In the genomic region with DNA sequence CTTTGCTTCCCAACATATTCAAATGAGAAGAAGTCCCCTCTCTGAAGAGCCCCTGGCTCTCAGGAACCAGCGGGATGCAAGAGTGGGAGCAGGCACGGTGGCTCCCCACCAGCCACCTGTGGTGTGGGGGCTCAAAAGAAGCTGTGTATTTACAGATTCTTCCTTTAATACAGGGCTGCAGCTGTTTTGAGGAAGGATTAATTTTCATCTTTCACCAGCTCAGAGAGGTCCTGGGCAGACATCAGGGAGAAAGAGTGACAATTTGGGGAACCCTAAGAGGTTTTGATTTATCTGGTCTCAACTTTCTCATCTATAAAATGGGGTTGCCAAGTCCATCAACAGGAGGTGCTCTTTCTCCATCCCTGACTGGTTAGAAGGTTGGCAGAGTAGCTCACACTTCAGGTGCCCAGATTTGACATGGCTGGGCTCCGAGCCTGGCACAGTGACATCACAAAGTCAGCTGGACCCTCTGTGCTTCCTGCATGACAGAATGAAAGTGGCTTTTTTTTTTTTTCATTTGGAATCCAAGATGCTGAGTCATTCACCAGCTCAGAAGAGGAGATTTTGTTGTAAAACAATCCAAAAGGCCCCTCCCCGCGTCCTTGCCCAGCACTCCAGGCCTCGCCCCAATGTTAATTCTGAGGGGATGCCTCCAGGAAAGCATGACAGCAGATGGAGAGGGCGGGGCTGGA, we compare ENCODE assay signal across 9 cellular contexts. TPM values are rescaled to one million over a fixed set of nuclear protein-coding genes. Genes with fewer than 3 reads are reported as not detected.
DNase-seq lines count a peak whose midpoint lies in the region; ATAC-seq and TF ChIP-seq lines count a peak whose summit lies in the region.
"Had no signal": no experiment of that assay in that cellular context is flagged by ENCODE, and none has a peak within 500 bp of the region (broad histone marks: within the 10 kb centered on the region; RNA-seq: fewer than 3 reads in every experiment).

No MANE protein-coding gene starts in this region.

- peaks cover 25% of the 10 kb centered on the region for H3K4me1 Mint-ChIP-seq in osteocyte (ENCODE audit: unreplicated experiment)
- no peaks in the 10 kb centered on the region for H3K4me1 Mint-ChIP-seq in stimulated activated naive CD8-positive, alpha-beta T cell treated with anti-CD3 and anti-CD28 coated beads, Interleukin-15, amount 100 ng/mL, for 72 hours

- DNase-seq in GM12864 (ENCODE audit: low read depth) (no peak), NCI-H2029 treated with DMSO at 0.1 percent for 48 hours (lab: John Stamatoyannopoulos, UW) (peak; percentile 37), dedifferentiated amniotic fluid mesenchymal stem cell (ENCODE audit: extremely low spot score) (peak; percentile 95), osteocyte (ENCODE audit: extremely low spot score, unreplicated experiment) (no peak), NCI-H187 treated with DMSO at 0.1 percent for 48 hours (lab: John Stamatoyannopoulos, UW) (no peak), D341Med (ENCODE audit: low spot score) (no peak)
- no peak for DNase-seq in stimulated activated naive CD8-positive, alpha-beta T cell treated with anti-CD3 and anti-CD28 coated beads, Interleukin-15, amount 100 ng/mL, for 72 hours
- no peak for DNase-seq in central memory CD4-positive, alpha-beta T cell
- DNase-seq: NCI-H774 had no signal

- H3K27me3 Mint-ChIP-seq in osteocyte (ENCODE audit: unreplicated experiment): no peaks in the 10 kb centered on the region
- peaks cover 38% of the 10 kb centered on the region for H3K27me3 Mint-ChIP-seq in stimulated activated naive CD8-positive, alpha-beta T cell treated with anti-CD3 and anti-CD28 coated beads, Interleukin-15, amount 100 ng/mL, for 72 hours

- H3K9me3 Mint-ChIP-seq in osteocyte (ENCODE audit: unreplicated experiment): no peaks in the 10 kb centered on the region
- H3K9me3 Mint-ChIP-seq in stimulated activated naive CD8-positive, alpha-beta T cell treated with anti-CD3 and anti-CD28 coated beads, Interleukin-15, amount 100 ng/mL, for 72 hours: no peaks in the 10 kb centered on the region

- H3K36me3 Mint-ChIP-seq in osteocyte (ENCODE audit: unreplicated experiment): no peaks in the 10 kb centered on the region

- peak overlapping the region; percentile 89 for H3K27ac Mint-ChIP-seq in osteocyte (ENCODE audit: unreplicated experiment)
- H3K27ac Mint-ChIP-seq in stimulated activated naive CD8-positive, alpha-beta T cell treated with anti-CD3 and anti-CD28 coated beads, Interleukin-15, amount 100 ng/mL, for 72 hours: no peak overlapping the region

- no peak overlapping the region for H3K4me3 ChIP-seq in GM12864 (ENCODE audit: low read depth, low read length)

- ATAC-seq in stimulated activated naive CD8-positive, alpha-beta T cell treated with anti-CD3 and anti-CD28 coated beads, Interleukin-15, amount 100 ng/mL, for 72 hours: no peak

- TF ChIP-seq CTCF in GM12864 (IDR thresholded peaks at IDR 0.05; ENCODE audit: low read depth, low read length, missing control alignments) (peak; percentile 21), osteocyte (IDR thresholded peaks at IDR 0.05) (peak; percentile 50)

- H3K4me3 Mint-ChIP-seq in osteocyte (ENCODE audit: unreplicated experiment): no peak overlapping the region
- no peak overlapping the region for H3K4me3 Mint-ChIP-seq in stimulated activated naive CD8-positive, alpha-beta T cell treated with anti-CD3 and anti-CD28 coated beads, Interleukin-15, amount 100 ng/mL, for 72 hours

RNA-seq across cellular contexts. Expression of gene SIX2, which starts 15.5 kb away (rescaled TPM):
- total RNA-seq in osteocyte: 42.8 and 45.9 TPM in 2 replicates

Comparison
In these comparisons a context has a peak if more than half of its experiments do, and no peak if none do; other contexts are left out.
1. DNase-seq: peak in NCI-H2029 treated with DMSO at 0.1 percent for 48 hours (single experiment) and dedifferentiated amniotic fluid mesenchymal stem cell (single experiment); none in GM12864 (single experiment), osteocyte (single experiment), NCI-H187 treated with DMSO at 0.1 percent for 48 hours (single experiment), D341Med (single experiment), stimulated activated naive CD8-positive, alpha-beta T cell treated with anti-CD3 and anti-CD28 coated beads, Interleukin-15, amount 100 ng/mL, for 72 hours (0 of 2) and central memory CD4-positive, alpha-beta T cell (single experiment).